8 cellular contexts compared by ENCODE assay signal in the genomic region with DNA sequence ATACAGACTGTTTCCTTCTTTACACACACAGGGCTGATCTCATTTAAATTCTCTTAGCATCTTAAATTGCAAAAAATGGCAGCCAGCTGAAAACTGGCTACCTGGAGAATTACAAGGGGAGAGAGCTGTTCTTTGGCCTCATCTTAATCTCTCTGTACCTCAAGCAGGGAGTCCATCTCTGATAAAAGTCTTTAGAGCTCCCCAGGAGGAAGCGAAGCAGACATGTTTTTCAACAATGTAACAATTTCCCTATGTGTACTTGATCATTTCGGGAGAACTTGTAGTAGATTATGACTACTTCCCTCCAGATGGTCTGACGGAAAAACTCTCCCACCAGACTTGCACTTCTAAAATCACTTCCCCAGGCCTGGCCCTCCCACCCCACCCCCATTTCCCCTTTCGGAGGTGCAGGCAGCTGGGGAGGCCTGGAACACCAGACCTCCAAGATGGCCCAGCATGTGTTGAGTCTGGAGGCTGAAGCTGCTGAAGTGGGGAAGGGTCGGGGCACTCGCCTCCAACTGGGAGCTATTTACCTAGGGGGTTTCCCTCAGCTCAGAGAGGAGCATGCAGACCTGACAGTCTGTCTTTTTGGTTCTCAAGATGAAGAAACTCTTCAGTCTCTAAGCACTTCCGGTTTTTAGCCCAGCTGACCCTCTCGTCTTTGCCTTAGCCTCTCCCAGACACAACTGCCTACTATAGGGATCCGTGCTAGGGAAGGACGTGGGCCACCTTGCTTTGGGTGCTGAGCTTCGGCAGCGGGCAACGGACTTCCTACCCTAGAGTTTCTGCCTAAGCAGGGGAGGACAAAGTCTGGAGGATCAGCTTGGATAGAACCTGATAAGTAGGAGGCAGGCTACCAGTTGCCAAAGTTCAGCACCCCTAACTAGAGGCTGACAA.
A peak's percentile ranks its signal among the peaks of the same experiment; 100 is the strongest.
DNase-seq lines count a peak whose midpoint lies in the region; ATAC-seq, FAIRE-seq and TF ChIP-seq lines count a peak whose summit lies in the region.

No MANE protein-coding gene starts in this region.

- H3F3A ChIP-seq in OCI-LY1 (ENCODE audit: insufficient read depth, low read length), result peaks cover 6% of the 10 kb centered on the region; the same call in 1 of the 2 replicates

- H2AFZ ChIP-seq in OCI-LY1 (ENCODE audit: low read length), result peak overlapping the region; percentile 12

- no peak for FAIRE-seq in GM12892 (lab: Jason Lieb, UNC)

- H3K36me3 ChIP-seq in OCI-LY1 (ENCODE audit: insufficient read depth, low read length) (no peaks in the 10 kb centered on the region), duodenal mucosa (ENCODE audit: control insufficient read depth in 1 of 2, insufficient read depth in 2 of 2, low read length in 2 of 2) (no peaks in the 10 kb centered on the region), psoas muscle (ENCODE audit: insufficient read depth in 1 of 2, low read depth in 1 of 2) (no peaks in the 10 kb centered on the region)

- TF ChIP-seq POLR2A in GM12892 (IDR thresholded peaks at IDR 0.05; ENCODE audit: low read depth, low read length), result no peak

- H3K4me1 ChIP-seq in OCI-LY1 (ENCODE audit: insufficient read depth, low read length, severe bottlenecking), result peaks cover 58% of the 10 kb centered on the region
- H3K4me1 ChIP-seq in duodenal mucosa (ENCODE audit: control insufficient read depth in 1 of 2, insufficient read depth in 2 of 2, low read length in 2 of 2), result peaks cover 63 to 64% of the 10 kb centered on the region in 2 donors
- peaks cover 43% of the 10 kb centered on the region for H3K4me1 ChIP-seq in psoas muscle

- WGBS in psoas muscle, 3 donors, result 82 to 88% (median 86%) methylated on average over 13 of the region's 13 CpGs

- H3K4me3 ChIP-seq in OCI-LY1 (ENCODE audit: low read depth, low read length, poor library complexity, severe bottlenecking) (peak overlapping the region; percentile 52), duodenal mucosa (ENCODE audit: low read depth in 1 of 2, low read length in 2 of 2) (peak overlapping the region in 1 of 2 donors; percentile 65), psoas muscle (peak overlapping the region; percentile 60)

- H3K27ac ChIP-seq in OCI-LY1 (ENCODE audit: low read depth, low read length, poor library complexity, severe bottlenecking) (peak overlapping the region; percentile 97), duodenal mucosa (ENCODE audit: low read depth, low read length) (peak overlapping the region; percentile 92), psoas muscle (peak overlapping the region; percentile 95)

- no peaks in the 10 kb centered on the region for H3K79me2 ChIP-seq in OCI-LY1 (ENCODE audit: insufficient read depth, low read length)

- no peaks in the 10 kb centered on the region for H3K9me2 ChIP-seq in OCI-LY1 (ENCODE audit: low read depth, low read length)

- peak overlapping the region; percentile 77 for H3K4me2 ChIP-seq in OCI-LY1 (ENCODE audit: low read length)

- no peaks in the 10 kb centered on the region for H3K9me3 ChIP-seq in OCI-LY1 (ENCODE audit: low read length)
- no peaks in the 10 kb centered on the region for H3K9me3 ChIP-seq in duodenal mucosa (ENCODE audit: control insufficient read depth in 1 of 2, low read length in 2 of 2)
- no peaks in the 10 kb centered on the region for H3K9me3 ChIP-seq in psoas muscle

- DNase-seq in GDM1 (lab: John Stamatoyannopoulos, UW) (peak; percentile 35), psoas muscle (no peak), GM12892 (ENCODE audit: insufficient read length) (no peak), SHP77 (lab: John Stamatoyannopoulos, UW) (no peak)
- DNase-seq in activated effector memory CD4-positive, alpha-beta T cell treated with Interleukin-2 at 50 U/mL for 16 hours, result no peak

- H3K27me3 ChIP-seq in OCI-LY1 (ENCODE audit: insufficient read depth, low read length) (no peaks in the 10 kb centered on the region), duodenal mucosa (ENCODE audit: control insufficient read depth in 1 of 2, insufficient read depth in 2 of 2, low read length in 2 of 2) (no peaks in the 10 kb centered on the region), psoas muscle (ENCODE audit: insufficient read depth in 3 of 3, low read length in 2 of 3) (no peaks in the 10 kb centered on the region)

- H4K20me1 ChIP-seq in OCI-LY1 (ENCODE audit: insufficient read depth, low read length), result no peaks in the 10 kb centered on the region

- ATAC-seq in psoas muscle (no peak), GM21360 (IDR thresholded peaks at IDR 0.05; ENCODE audit: unreplicated experiment) (no peak)

- TF ChIP-seq CTCF in OCI-LY1 (IDR thresholded peaks at IDR 0.05; ENCODE audit: low read length), result no peak
- TF ChIP-seq CTCF in psoas muscle (IDR thresholded peaks at IDR 0.05), result no peak

- intact Hi-C loops in psoas muscle (cut with DNase I), result loop anchor here (5.0 to 10.0 kb wide), 4 partner anchors 91 to 414 kb away; no protein-coding TSS in a partner anchor

- H3K9ac ChIP-seq in OCI-LY1 (ENCODE audit: low read length) (peak overlapping the region; percentile 54), duodenal mucosa (ENCODE audit: low read depth in 1 of 2, low read length in 2 of 2) (peak overlapping the region; percentile 43 to 56)
